20 cellular contexts compared by ENCODE assay signal in the genomic region with DNA sequence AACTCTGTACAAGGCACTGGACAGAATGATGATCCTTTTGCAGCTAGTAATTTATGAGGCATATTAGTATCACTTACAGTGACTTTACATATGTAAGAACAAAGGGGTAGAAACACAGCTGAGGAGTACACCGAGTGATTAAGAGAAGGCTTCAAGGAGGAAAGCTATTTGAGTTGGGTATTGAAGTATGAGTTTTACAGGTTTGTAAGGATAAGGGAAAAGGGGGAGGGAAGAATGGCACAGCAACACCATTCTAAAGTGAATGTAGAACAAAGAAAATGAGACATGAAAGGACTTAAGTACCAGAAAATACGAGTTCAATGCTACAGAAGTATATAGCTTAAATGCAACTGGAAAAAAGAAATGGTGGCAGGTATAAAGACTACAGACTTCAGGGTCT.
"Had no signal": no experiment of that assay in that cellular context is flagged by ENCODE, and none has a peak within 500 bp of the region (broad histone marks: within the 10 kb centered on the region; RNA-seq: fewer than 3 reads in every experiment).

No MANE protein-coding gene starts in this region.

- H3K4me2 ChIP-seq: hepatocyte, smooth muscle cell had no signal

- H3K4me3 Mint-ChIP-seq: endodermal cell; naive thymus-derived CD4-positive, alpha-beta T cell; stimulated activated naive CD8-positive, alpha-beta T cell treated with anti-CD3 and anti-CD28 coated beads, Interleukin-15, Interleukin-2, amounts not matched to agents 100 ng/mL and 50 ng/mL, for 24 hours had no signal

- H3K27me3 Mint-ChIP-seq: naive thymus-derived CD4-positive, alpha-beta T cell; stimulated activated naive CD8-positive, alpha-beta T cell treated with anti-CD3 and anti-CD28 coated beads, Interleukin-15, Interleukin-2, amounts not matched to agents 100 ng/mL and 50 ng/mL, for 24 hours had no signal

- H3K4me3 ChIP-seq: coronary artery, hepatocyte, left ventricle myocardium inferior, lung, right atrium auricular region, smooth muscle cell, tibial artery, upper lobe of left lung, uterus had no signal

- H3K9me3 Mint-ChIP-seq: naive thymus-derived CD4-positive, alpha-beta T cell; stimulated activated naive CD8-positive, alpha-beta T cell treated with anti-CD3 and anti-CD28 coated beads, Interleukin-15, Interleukin-2, amounts not matched to agents 100 ng/mL and 50 ng/mL, for 24 hours had no signal

- ATAC-seq: foreskin keratinocyte; left cardiac atrium; naive thymus-derived CD4-positive, alpha-beta T cell had no signal

- H2AFZ ChIP-seq: hepatocyte had no signal

- H3K27ac ChIP-seq: coronary artery, foreskin keratinocyte, hepatocyte, left ventricle myocardium inferior, right atrium auricular region, tibial artery, upper lobe of left lung, uterus had no signal

- DNase-seq: effector CD4-positive, alpha-beta T cell; endodermal cell; erythroblast; foreskin keratinocyte; head of caudate nucleus; kidney; left cardiac atrium; left ventricle myocardium inferior; naive thymus-derived CD4-positive, alpha-beta T cell; posterior cingulate gyrus; stimulated activated CD4-positive, alpha-beta T cell treated with anti-CD3 and anti-CD28 coated beads, Interleukin-2, amount 100 ng/mL, for 48 hours; tibial artery; upper lobe of left lung; uterus had no signal

- H3K27ac Mint-ChIP-seq: endodermal cell; stimulated activated naive CD8-positive, alpha-beta T cell treated with anti-CD3 and anti-CD28 coated beads, Interleukin-15, Interleukin-2, amounts not matched to agents 100 ng/mL and 50 ng/mL, for 24 hours had no signal

- H3K27me3 ChIP-seq: foreskin keratinocyte, hepatocyte, right atrium auricular region, tibial artery, upper lobe of left lung, uterus had no signal

- H3K4me1 ChIP-seq: foreskin keratinocyte, uterus had no signal
